25 cellular contexts compared by ENCODE assay signal in the genomic region with DNA sequence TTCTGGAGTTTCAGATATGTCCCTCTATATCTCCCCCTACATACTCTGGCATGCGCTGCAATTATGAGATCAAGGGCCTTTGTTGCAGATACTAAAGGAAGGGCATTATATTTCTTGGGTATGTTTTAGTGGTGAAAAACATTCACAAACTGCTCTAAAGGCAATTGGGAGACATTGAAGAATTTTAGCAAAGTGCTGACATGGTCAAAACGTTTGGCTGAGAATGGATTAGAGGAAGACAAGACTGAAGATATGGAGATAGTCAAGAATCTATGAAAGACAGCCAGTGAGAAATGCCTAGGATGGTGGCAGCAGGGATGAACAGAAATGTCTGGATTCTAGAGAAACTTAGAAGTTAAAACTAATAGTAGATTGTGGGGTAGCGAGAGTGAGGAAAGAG.
"Had no signal": no experiment of that assay in that cellular context is flagged by ENCODE, and none has a peak within 500 bp of the region (broad histone marks: within the 10 kb centered on the region; RNA-seq: fewer than 3 reads in every experiment).

No MANE protein-coding gene starts in this region.

- H3K27me3 ChIP-seq: adrenal gland, Peyer's patch, SJSA1 had no signal

- H3K27ac ChIP-seq: adrenal gland, KMS-11, Peyer's patch, SJSA1 had no signal

- H3K4me1 ChIP-seq: adrenal gland, Peyer's patch, SJSA1 had no signal

- H3K9me2 ChIP-seq: SK-N-SH had no signal

- H3K4me2 ChIP-seq: KMS-11, SK-N-SH had no signal

- DNase-seq: activated CD4-positive, alpha-beta T cell treated with anti-CD3 and anti-CD28 coated beads, Interleukin-2, amount 10 ng/mL, durations not matched to agents 24 days and 14 days; activated CD4-positive, alpha-beta T cell treated with anti-CD3 and anti-CD28 coated beads, Interleukin-2, amount 50 U/mL, for 4 hours; activated CD8-positive, alpha-beta T cell treated with anti-CD3 and anti-CD28 coated beads for 36 hours; activated gamma-delta T cell treated with Interleukin-2 at 50 U/mL for 16 hours; activated naive CD4-positive, alpha-beta T cell treated with anti-CD3 and anti-CD28 coated beads for 36 hours; activated T-cell treated with anti-CD3 and anti-CD28 coated beads, Interleukin-2, amount 50 U/mL, for 1 hour; adrenal gland; anterior cingulate cortex; caudate nucleus; NCI-H1048; NCI-H1105 treated with DMSO at 0.1 percent for 48 hours; NCI-H1436; NCI-H1694; NCI-H2029; NCI-H345; NCI-H524 treated with DMSO at 0.1 percent for 48 hours; Peyer's patch; RPMI8226; SHP77 treated with DMSO at 0.1 percent for 48 hours; SK-N-SH had no signal

- ATAC-seq: activated CD8-positive, alpha-beta T cell treated with anti-CD3 and anti-CD28 coated beads for 36 hours; activated naive CD4-positive, alpha-beta T cell treated with anti-CD3 and anti-CD28 coated beads, Interleukin-2, amount 50 U/mL, for 72 hours had no signal

- H3K9me3 ChIP-seq: adrenal gland, Peyer's patch, SJSA1, SK-N-SH had no signal

- H3K4me3 ChIP-seq: adrenal gland, Peyer's patch, SJSA1 had no signal

- FAIRE-seq: bronchial epithelial cell, TTC549 had no signal

- H3K9ac ChIP-seq: KMS-11, SK-N-SH had no signal

- H3K36me3 ChIP-seq: adrenal gland, Peyer's patch, SJSA1 had no signal
